Comparison of ENCODE assay signal across 2 cellular contexts in genomic region chr18:9534844-9535243, GRCh38.
TF ChIP-seq lines count a peak whose summit lies in the region.

No MANE protein-coding gene starts in this region.

TF ChIP-seq in IMR-90, 13 proteins besides CTCF, POLR2A, EP300 and RAD21:
- no peak for TF ChIP-seq USF2 (IDR thresholded peaks at IDR 0.05; ENCODE audit: low read depth, low read length)
- TF ChIP-seq MXI1 (IDR thresholded peaks at IDR 0.05; ENCODE audit: borderline replicate concordance, low read depth, low read length) = no peak
- no peak for TF ChIP-seq BHLHE40 (IDR thresholded peaks at IDR 0.05; ENCODE audit: low read depth, low read length)
- TF ChIP-seq CHD1 (IDR thresholded peaks at IDR 0.05; ENCODE audit: low read depth, low read length) = no peak
- no peak for TF ChIP-seq SMC3 (IDR thresholded peaks at IDR 0.05; ENCODE audit: low read depth, low read length)
- TF ChIP-seq MAFK (IDR thresholded peaks at IDR 0.05; ENCODE audit: low read depth, low read length) = no peak
- no peak for TF ChIP-seq RFX5 (IDR thresholded peaks at IDR 0.05; ENCODE audit: low read depth, low read length)
- TF ChIP-seq ELK1 (IDR thresholded peaks at IDR 0.05; ENCODE audit: borderline replicate concordance, low read depth, low read length) = no peak
- no peak for TF ChIP-seq FOS (IDR thresholded peaks at IDR 0.05; ENCODE audit: low read depth, low read length)
- no peak for TF ChIP-seq RCOR1 (IDR thresholded peaks at IDR 0.05; ENCODE audit: insufficient replicate concordance, low read length)
- no peak for TF ChIP-seq MAZ (IDR thresholded peaks at IDR 0.05; ENCODE audit: borderline replicate concordance, low read depth, low read length)
- no peak for TF ChIP-seq CEBPB (IDR thresholded peaks at IDR 0.05; ENCODE audit: low read depth, low read length)
- no peak for TF ChIP-seq NFE2L2 (IDR thresholded peaks at IDR 0.05; ENCODE audit: low read depth, low read length)
TF ChIP-seq in IMR-90: peak in this region for 0.

TF ChIP-seq in HepG2, 621 proteins besides CTCF, POLR2A, EP300 and RAD21:
- TF ChIP-seq ZNF414 (CRISPR knock-in tag; IDR thresholded peaks at IDR 0.05) (no peak), SPEN (CRISPR knock-in tag; IDR thresholded peaks at IDR 0.05; ENCODE audit: low read depth) (no peak), MAFK (conservative IDR thresholded peaks at IDR 0.05 in 1 of 2, IDR thresholded peaks at IDR 0.05 in 1 of 2; ENCODE audit: low read length in 2 of 2) (no peak), ZNF572 (CRISPR knock-in tag; IDR thresholded peaks at IDR 0.05) (no peak), AGO1 (IDR thresholded peaks at IDR 0.05; ENCODE audit: low read depth, low read length, poor library complexity, severe bottlenecking) (no peak), SETDB1 (CRISPR knock-in tag; IDR thresholded peaks at IDR 0.05; ENCODE audit: borderline replicate concordance) (no peak)
- TF ChIP-seq, protein P1, sequence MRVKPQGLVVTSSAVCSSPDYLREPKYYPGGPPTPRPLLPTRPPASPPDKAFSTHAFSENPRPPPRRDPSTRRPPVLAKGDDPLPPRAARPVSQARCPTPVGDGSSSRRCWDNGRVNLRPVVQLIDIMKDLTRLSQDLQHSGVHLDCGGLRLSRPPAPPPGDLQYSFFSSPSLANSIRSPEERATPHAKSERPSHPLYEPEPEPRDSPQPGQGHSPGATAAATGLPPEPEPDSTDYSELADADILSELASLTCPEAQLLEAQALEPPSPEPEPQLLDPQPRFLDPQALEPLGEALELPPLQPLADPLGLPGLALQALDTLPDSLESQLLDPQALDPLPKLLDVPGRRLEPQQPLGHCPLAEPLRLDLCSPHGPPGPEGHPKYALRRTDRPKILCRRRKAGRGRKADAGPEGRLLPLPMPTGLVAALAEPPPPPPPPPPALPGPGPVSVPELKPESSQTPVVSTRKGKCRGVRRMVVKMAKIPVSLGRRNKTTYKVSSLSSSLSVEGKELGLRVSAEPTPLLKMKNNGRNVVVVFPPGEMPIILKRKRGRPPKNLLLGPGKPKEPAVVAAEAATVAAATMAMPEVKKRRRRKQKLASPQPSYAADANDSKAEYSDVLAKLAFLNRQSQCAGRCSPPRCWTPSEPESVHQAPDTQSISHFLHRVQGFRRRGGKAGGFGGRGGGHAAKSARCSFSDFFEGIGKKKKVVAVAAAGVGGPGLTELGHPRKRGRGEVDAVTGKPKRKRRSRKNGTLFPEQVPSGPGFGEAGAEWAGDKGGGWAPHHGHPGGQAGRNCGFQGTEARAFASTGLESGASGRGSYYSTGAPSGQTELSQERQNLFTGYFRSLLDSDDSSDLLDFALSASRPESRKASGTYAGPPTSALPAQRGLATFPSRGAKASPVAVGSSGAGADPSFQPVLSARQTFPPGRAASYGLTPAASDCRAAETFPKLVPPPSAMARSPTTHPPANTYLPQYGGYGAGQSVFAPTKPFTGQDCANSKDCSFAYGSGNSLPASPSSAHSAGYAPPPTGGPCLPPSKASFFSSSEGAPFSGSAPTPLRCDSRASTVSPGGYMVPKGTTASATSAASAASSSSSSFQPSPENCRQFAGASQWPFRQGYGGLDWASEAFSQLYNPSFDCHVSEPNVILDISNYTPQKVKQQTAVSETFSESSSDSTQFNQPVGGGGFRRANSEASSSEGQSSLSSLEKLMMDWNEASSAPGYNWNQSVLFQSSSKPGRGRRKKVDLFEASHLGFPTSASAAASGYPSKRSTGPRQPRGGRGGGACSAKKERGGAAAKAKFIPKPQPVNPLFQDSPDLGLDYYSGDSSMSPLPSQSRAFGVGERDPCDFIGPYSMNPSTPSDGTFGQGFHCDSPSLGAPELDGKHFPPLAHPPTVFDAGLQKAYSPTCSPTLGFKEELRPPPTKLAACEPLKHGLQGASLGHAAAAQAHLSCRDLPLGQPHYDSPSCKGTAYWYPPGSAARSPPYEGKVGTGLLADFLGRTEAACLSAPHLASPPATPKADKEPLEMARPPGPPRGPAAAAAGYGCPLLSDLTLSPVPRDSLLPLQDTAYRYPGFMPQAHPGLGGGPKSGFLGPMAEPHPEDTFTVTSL (CRISPR knock-in tag; IDR thresholded peaks at IDR 0.05; ENCODE audit: borderline replicate concordance) = 0 out of 2 replicates have a peak, but pooled peaks have one; percentile 3
